Comparison of ENCODE assay signal across 1 cellular context in the genomic region with DNA sequence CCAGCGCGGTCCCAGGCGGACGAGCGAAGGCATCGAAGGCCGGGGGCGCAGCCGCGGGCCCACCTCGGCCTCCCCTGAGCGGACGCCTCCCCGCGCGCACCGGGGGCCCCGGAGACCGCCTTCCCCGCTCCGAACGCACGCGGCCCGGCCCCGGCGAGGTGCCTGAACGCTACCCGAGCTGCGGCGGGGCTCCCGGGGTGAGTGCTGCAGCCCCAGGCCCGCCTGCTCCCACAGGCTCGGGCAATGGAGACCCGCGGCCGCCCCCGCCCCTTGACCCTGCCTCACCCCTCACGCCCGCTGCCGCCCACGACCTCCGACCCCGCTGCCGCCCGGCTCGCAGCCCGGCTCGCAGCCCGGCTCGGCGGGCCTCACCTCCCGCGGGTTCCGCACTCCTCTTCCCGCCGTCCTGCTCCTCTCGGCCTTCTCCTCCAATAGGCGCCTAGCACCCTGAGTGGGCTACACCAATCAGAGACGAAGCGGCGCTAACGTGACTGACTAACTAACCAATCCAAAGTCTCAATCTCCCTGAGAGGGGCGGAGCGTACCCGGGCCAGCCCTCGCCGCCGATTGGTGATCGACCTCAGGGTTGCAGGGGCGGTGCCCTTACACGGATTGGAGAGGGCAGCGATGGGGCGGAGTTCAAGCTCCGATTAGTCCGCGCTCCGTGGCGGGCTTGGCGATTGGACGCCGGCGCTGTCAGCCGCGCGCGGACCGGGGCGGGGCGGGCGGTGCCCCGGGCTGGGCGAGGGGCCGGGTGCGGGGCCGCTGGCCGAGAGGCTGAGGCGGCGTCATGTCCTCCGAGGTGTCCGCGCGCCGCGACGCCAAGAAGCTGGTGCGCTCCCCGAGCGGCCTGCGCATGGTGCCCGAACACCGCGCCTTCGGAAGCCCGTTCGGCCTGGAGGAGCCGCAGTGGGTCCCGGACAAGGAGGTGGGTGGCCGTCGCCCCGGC.
TF ChIP-seq lines count a peak whose summit lies in the region.

A gene (minus strand): TSS at position 400 of the 949 bp plus-strand sequence. CDS start 4,364 bp downstream, outside the sequence.
A gene (plus strand): TSS at position 759 of the 949 bp plus-strand sequence. CDS start 32 bp downstream, at position 791.

TF ChIP-seq in HEK293, 187 proteins besides CTCF, POLR2A, EP300 and RAD21 (continued from another document and continues in another):
- TF ChIP-seq, protein P1, sequence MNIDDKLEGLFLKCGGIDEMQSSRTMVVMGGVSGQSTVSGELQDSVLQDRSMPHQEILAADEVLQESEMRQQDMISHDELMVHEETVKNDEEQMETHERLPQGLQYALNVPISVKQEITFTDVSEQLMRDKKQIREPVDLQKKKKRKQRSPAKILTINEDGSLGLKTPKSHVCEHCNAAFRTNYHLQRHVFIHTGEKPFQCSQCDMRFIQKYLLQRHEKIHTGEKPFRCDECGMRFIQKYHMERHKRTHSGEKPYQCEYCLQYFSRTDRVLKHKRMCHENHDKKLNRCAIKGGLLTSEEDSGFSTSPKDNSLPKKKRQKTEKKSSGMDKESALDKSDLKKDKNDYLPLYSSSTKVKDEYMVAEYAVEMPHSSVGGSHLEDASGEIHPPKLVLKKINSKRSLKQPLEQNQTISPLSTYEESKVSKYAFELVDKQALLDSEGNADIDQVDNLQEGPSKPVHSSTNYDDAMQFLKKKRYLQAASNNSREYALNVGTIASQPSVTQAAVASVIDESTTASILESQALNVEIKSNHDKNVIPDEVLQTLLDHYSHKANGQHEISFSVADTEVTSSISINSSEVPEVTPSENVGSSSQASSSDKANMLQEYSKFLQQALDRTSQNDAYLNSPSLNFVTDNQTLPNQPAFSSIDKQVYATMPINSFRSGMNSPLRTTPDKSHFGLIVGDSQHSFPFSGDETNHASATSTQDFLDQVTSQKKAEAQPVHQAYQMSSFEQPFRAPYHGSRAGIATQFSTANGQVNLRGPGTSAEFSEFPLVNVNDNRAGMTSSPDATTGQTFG (tag by site-specific recombination; IDR thresholded peaks at IDR 0.05; ENCODE audit: borderline replicate concordance) = no peak
- TF ChIP-seq ZBTB17 (tag by site-specific recombination; IDR thresholded peaks at IDR 0.05) (peak; percentile 85), ZNF843 (tag by site-specific recombination; IDR thresholded peaks at IDR 0.05) (no peak), ZBTB7A (tag by site-specific recombination; IDR thresholded peaks at IDR 0.05; ENCODE audit: low read depth) (no peak), ZNF24 (tag by site-specific recombination; IDR thresholded peaks at IDR 0.05) (no peak), SCRT1 (tag by site-specific recombination; IDR thresholded peaks at IDR 0.05; ENCODE audit: borderline replicate concordance) (no peak), ZNF514 (tag by site-specific recombination; IDR thresholded peaks at IDR 0.05) (no peak), ZNF785 (tag by site-specific recombination; IDR thresholded peaks at IDR 0.05) (no peak), RBAK (tag by site-specific recombination; IDR thresholded peaks at IDR 0.05) (no peak), KLF7 (tag by site-specific recombination; IDR thresholded peaks at IDR 0.05; ENCODE audit: borderline replicate concordance) (no peak), ZNF473 (tag by site-specific recombination; IDR thresholded peaks at IDR 0.05) (no peak), ZNF146 (tag by site-specific recombination; IDR thresholded peaks at IDR 0.05) (no peak), ZNF707 (tag by site-specific recombination; IDR thresholded peaks at IDR 0.05) (no peak), ZNF174 (tag by site-specific recombination; IDR thresholded peaks at IDR 0.05) (no peak; the same call in 1 of the 2 replicates), ZNF521 (tag by site-specific recombination; IDR thresholded peaks at IDR 0.05) (no peak), KLF9 (tag by site-specific recombination; IDR thresholded peaks at IDR 0.05; ENCODE audit: low read depth) (no peak), ZBTB1 (tag by site-specific recombination; IDR thresholded peaks at IDR 0.05) (no peak), SP3 (tag by site-specific recombination; IDR thresholded peaks at IDR 0.05) (peak; percentile 99), ZNF221 (tag by site-specific recombination; IDR thresholded peaks at IDR 0.05; ENCODE audit: borderline replicate concordance) (no peak), ZNF311 (tag by site-specific recombination; IDR thresholded peaks at IDR 0.05; ENCODE audit: borderline replicate concordance) (no peak), ZNF138 (tag by site-specific recombination; IDR thresholded peaks at IDR 0.05; ENCODE audit: borderline replicate concordance) (no peak)
- TF ChIP-seq, protein P2, sequence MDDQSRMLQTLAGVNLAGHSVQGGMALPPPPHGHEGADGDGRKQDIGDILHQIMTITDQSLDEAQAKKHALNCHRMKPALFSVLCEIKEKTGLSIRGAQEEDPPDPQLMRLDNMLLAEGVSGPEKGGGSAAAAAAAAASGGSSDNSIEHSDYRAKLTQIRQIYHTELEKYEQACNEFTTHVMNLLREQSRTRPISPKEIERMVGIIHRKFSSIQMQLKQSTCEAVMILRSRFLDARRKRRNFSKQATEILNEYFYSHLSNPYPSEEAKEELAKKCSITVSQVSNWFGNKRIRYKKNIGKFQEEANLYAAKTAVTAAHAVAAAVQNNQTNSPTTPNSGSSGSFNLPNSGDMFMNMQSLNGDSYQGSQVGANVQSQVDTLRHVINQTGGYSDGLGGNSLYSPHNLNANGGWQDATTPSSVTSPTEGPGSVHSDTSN (CRISPR knock-in tag; IDR thresholded peaks at IDR 0.05) = peak; percentile 93
- TF ChIP-seq, protein P3, sequence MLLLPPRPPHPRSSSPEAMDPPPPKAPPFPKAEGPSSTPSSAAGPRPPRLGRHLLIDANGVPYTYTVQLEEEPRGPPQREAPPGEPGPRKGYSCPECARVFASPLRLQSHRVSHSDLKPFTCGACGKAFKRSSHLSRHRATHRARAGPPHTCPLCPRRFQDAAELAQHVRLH (tag by site-specific recombination; IDR thresholded peaks at IDR 0.05) = no peak
- TF ChIP-seq, protein P4, sequence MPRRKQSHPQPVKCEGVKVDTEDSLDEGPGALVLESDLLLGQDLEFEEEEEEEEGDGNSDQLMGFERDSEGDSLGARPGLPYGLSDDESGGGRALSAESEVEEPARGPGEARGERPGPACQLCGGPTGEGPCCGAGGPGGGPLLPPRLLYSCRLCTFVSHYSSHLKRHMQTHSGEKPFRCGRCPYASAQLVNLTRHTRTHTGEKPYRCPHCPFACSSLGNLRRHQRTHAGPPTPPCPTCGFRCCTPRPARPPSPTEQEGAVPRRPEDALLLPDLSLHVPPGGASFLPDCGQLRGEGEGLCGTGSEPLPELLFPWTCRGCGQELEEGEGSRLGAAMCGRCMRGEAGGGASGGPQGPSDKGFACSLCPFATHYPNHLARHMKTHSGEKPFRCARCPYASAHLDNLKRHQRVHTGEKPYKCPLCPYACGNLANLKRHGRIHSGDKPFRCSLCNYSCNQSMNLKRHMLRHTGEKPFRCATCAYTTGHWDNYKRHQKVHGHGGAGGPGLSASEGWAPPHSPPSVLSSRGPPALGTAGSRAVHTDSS (tag by site-specific recombination; IDR thresholded peaks at IDR 0.05) = no peak; the same call in 1 of the 2 replicates
- TF ChIP-seq, protein P5, sequence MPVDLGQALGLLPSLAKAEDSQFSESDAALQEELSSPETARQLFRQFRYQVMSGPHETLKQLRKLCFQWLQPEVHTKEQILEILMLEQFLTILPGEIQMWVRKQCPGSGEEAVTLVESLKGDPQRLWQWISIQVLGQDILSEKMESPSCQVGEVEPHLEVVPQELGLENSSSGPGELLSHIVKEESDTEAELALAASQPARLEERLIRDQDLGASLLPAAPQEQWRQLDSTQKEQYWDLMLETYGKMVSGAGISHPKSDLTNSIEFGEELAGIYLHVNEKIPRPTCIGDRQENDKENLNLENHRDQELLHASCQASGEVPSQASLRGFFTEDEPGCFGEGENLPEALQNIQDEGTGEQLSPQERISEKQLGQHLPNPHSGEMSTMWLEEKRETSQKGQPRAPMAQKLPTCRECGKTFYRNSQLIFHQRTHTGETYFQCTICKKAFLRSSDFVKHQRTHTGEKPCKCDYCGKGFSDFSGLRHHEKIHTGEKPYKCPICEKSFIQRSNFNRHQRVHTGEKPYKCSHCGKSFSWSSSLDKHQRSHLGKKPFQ (tag by site-specific recombination; IDR thresholded peaks at IDR 0.05) = no peak
- TF ChIP-seq, protein P6, sequence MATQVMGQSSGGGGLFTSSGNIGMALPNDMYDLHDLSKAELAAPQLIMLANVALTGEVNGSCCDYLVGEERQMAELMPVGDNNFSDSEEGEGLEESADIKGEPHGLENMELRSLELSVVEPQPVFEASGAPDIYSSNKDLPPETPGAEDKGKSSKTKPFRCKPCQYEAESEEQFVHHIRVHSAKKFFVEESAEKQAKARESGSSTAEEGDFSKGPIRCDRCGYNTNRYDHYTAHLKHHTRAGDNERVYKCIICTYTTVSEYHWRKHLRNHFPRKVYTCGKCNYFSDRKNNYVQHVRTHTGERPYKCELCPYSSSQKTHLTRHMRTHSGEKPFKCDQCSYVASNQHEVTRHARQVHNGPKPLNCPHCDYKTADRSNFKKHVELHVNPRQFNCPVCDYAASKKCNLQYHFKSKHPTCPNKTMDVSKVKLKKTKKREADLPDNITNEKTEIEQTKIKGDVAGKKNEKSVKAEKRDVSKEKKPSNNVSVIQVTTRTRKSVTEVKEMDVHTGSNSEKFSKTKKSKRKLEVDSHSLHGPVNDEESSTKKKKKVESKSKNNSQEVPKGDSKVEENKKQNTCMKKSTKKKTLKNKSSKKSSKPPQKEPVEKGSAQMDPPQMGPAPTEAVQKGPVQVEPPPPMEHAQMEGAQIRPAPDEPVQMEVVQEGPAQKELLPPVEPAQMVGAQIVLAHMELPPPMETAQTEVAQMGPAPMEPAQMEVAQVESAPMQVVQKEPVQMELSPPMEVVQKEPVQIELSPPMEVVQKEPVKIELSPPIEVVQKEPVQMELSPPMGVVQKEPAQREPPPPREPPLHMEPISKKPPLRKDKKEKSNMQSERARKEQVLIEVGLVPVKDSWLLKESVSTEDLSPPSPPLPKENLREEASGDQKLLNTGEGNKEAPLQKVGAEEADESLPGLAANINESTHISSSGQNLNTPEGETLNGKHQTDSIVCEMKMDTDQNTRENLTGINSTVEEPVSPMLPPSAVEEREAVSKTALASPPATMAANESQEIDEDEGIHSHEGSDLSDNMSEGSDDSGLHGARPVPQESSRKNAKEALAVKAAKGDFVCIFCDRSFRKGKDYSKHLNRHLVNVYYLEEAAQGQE (tag by site-specific recombination; IDR thresholded peaks at IDR 0.05) = no peak
- TF ChIP-seq, protein P7, sequence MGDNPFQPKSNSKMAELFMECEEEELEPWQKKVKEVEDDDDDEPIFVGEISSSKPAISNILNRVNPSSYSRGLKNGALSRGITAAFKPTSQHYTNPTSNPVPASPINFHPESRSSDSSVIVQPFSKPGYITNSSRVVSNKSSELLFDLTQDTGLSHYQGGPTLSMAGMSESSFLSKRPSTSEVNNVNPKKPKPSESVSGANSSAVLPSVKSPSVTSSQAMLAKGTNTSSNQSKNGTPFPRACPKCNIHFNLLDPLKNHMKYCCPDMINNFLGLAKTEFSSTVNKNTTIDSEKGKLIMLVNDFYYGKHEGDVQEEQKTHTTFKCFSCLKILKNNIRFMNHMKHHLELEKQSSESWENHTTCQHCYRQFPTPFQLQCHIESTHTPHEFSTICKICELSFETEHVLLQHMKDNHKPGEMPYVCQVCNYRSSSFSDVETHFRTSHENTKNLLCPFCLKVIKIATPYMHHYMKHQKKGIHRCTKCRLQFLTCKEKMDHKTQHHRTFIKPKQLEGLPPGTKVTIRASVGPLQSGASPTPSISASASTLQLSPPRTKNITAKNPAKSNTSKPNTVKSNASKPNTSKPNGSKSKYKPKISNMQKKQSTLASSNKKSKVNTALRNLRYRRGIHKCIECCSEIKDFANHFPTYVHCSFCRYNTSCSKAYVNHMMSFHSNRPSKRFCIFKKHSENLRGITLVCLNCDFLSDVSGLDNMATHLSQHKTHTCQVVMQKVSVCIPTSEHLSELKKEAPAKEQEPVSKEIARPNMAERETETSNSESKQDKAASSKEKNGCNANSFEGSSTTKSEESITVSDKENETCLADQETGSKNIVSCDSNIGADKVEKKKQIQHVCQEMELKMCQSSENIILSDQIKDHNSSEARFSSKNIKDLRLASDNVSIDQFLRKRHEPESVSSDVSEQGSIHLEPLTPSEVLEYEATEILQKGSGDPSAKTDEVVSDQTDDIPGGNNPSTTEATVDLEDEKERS (tag by site-specific recombination; IDR thresholded peaks at IDR 0.05) = no peak
- TF ChIP-seq, protein P8, sequence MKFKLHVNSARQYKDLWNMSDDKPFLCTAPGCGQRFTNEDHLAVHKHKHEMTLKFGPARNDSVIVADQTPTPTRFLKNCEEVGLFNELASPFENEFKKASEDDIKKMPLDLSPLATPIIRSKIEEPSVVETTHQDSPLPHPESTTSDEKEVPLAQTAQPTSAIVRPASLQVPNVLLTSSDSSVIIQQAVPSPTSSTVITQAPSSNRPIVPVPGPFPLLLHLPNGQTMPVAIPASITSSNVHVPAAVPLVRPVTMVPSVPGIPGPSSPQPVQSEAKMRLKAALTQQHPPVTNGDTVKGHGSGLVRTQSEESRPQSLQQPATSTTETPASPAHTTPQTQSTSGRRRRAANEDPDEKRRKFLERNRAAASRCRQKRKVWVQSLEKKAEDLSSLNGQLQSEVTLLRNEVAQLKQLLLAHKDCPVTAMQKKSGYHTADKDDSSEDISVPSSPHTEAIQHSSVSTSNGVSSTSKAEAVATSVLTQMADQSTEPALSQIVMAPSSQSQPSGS (tag by site-specific recombination; IDR thresholded peaks at IDR 0.05; ENCODE audit: low read depth) = no peak
- TF ChIP-seq, protein P9, sequence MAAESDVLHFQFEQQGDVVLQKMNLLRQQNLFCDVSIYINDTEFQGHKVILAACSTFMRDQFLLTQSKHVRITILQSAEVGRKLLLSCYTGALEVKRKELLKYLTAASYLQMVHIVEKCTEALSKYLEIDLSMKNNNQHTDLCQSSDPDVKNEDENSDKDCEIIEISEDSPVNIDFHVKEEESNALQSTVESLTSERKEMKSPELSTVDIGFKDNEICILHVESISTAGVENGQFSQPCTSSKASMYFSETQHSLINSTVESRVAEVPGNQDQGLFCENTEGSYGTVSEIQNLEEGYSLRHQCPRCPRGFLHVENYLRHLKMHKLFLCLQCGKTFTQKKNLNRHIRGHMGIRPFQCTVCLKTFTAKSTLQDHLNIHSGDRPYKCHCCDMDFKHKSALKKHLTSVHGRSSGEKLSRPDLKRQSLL (tag by site-specific recombination; IDR thresholded peaks at IDR 0.05) = 0 out of 2 replicates have a peak, but pooled peaks have one; percentile 31
- TF ChIP-seq, protein P10, sequence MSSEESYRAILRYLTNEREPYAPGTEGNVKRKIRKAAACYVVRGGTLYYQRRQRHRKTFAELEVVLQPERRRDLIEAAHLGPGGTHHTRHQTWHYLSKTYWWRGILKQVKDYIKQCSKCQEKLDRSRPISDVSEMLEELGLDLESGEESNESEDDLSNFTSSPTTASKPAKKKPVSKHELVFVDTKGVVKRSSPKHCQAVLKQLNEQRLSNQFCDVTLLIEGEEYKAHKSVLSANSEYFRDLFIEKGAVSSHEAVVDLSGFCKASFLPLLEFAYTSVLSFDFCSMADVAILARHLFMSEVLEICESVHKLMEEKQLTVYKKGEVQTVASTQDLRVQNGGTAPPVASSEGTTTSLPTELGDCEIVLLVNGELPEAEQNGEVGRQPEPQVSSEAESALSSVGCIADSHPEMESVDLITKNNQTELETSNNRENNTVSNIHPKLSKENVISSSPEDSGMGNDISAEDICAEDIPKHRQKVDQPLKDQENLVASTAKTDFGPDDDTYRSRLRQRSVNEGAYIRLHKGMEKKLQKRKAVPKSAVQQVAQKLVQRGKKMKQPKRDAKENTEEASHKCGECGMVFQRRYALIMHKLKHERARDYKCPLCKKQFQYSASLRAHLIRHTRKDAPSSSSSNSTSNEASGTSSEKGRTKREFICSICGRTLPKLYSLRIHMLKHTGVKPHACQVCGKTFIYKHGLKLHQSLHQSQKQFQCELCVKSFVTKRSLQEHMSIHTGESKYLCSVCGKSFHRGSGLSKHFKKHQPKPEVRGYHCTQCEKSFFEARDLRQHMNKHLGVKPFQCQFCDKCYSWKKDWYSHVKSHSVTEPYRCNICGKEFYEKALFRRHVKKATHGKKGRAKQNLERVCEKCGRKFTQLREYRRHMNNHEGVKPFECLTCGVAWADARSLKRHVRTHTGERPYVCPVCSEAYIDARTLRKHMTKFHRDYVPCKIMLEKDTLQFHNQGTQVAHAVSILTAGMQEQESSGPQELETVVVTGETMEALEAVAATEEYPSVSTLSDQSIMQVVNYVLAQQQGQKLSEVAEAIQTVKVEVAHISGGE (tag by site-specific recombination; conservative IDR thresholded peaks at IDR 0.05; ENCODE audit: low read depth) = no peak; the same call in 1 of the 2 replicates
